Comparison of ENCODE assay signal across 8 cellular contexts in genomic region chr3:52533623-52534280, GRCh38. TPM values are rescaled to one million over a fixed set of nuclear protein-coding genes. Genes with fewer than 3 reads are reported as not detected.
DNase-seq lines count a peak whose midpoint lies in the region; ATAC-seq, FAIRE-seq and TF ChIP-seq lines count a peak whose summit lies in the region.

TSS of gene NT5DC2 (minus strand) at chr3:52533857. CDS start at chr3:52533737, 120 bp downstream.

- TF ChIP-seq CTCF in D721Med (IDR thresholded peaks at IDR 0.05; ENCODE audit: insufficient read depth, missing control alignments), result peak; percentile 21
- no peak for TF ChIP-seq CTCF in activated B cell treated with CpG ODN at 0.5 μM for 24 hours (IDR thresholded peaks at IDR 0.05)
- TF ChIP-seq CTCF in keratinocyte (optimal IDR thresholded peaks at IDR 0.05 in 1 of 3, IDR thresholded peaks at IDR 0.05 in 1 of 3, conservative IDR thresholded peaks at IDR 0.05 in 1 of 3; ENCODE audit: extremely low read depth in 1 of 3, insufficient read depth in 2 of 3, low read length in 3 of 3), result no peak

- ATAC-seq in GM21619 (IDR thresholded peaks at IDR 0.05; ENCODE audit: unreplicated experiment), result peak; percentile 28
- peak; percentile 49 for ATAC-seq in activated B cell treated with CpG ODN at 0.5 μM for 24 hours (ENCODE audit: low read depth)

- dilution Hi-C loops in keratinocyte (cut with MboI; ENCODE audit: extremely low pct_ligation_motif_present, low sequenced_read_pairs), result no loop called here

- no peaks in the 10 kb centered on the region for H3K9me3 ChIP-seq in keratinocyte (ENCODE audit: control insufficient read depth, low read depth, low read length)

- H3K36me3 Mint-ChIP-seq in activated B cell treated with CpG ODN at 0.5 μM for 24 hours (ENCODE audit: low read depth), result peaks cover 11% of the 10 kb centered on the region

- no peaks in the 10 kb centered on the region for H3K27me3 Mint-ChIP-seq in activated B cell treated with CpG ODN at 0.5 μM for 24 hours

- FAIRE-seq in D721Med (lab: Jason Lieb, UNC), result no peak
- FAIRE-seq in keratinocyte (lab: Jason Lieb, UNC), result no peak

- intact Hi-C loops in activated B cell treated with CpG ODN at 0.5 μM for 24 hours (cut with micrococcal nuclease), result loop anchor here (1.0 to 10.0 kb wide), 6 partner anchors 35 to 631 kb away; partner anchors contain the start of genes ACY1, ITIH1, NEK4 and POC1A

- H2AFZ ChIP-seq in keratinocyte (ENCODE audit: control insufficient read depth, low read length), result peak within 1 kb of the TSS; percentile 54

- peak within 1 kb of the TSS; percentile 65 for H3K9ac ChIP-seq in keratinocyte (ENCODE audit: control insufficient read depth, extremely low read depth, insufficient read depth, low read length)

- peaks cover 42% of the 10 kb centered on the region for H3K4me1 ChIP-seq in keratinocyte (ENCODE audit: control insufficient read depth, extremely low read depth, insufficient read depth, low read length)

- peaks cover 4% of the 10 kb centered on the region for H4K20me1 ChIP-seq in keratinocyte (ENCODE audit: control insufficient read depth, extremely low read depth, insufficient read depth, low read length)

- CTCF ChIA-PET in activated B cell treated with CpG ODN at 0.5 μM for 24 hours (lab: Charles Lee), result no interaction called here

- H3K79me2 ChIP-seq in keratinocyte (ENCODE audit: control insufficient read depth, insufficient read depth, low read length), result peaks cover 31% of the 10 kb centered on the region

- DNase-seq in D721Med (ENCODE audit: insufficient read length, low spot score) (peak; percentile 94), NCI-H1092 treated with DMSO at 0.1 percent for 48 hours (lab: John Stamatoyannopoulos, UW) (peak; percentile 45), activated B cell treated with CpG ODN at 0.5 μM for 24 hours (peak; percentile 70), cerebellar cortex (ENCODE audit: low spot score) (peak; percentile 47), keratinocyte (ENCODE audit: low read depth, low spot score) (no peak), HPDE6-E6E7 (ENCODE audit: extremely low spot score) (no peak)
- peak in 2 of 3 donors; percentile 32 to 64 for DNase-seq in stimulated activated CD4-positive, alpha-beta T cell treated with anti-CD3 and anti-CD28 coated beads, Interleukin-12 subunit alpha, Interleukin-12 subunit beta, amount 100 ng/mL, for 48 hours (ENCODE audit: low read depth in 2 of 3, low spot score in 1 of 3)

- peaks cover 36% of the 10 kb centered on the region for H3K4me1 Mint-ChIP-seq in activated B cell treated with CpG ODN at 0.5 μM for 24 hours

- peak within 1 kb of the TSS; percentile 58 to 65 (median 63) for H3K4me3 ChIP-seq in keratinocyte (ENCODE audit: control insufficient read depth in 2 of 3, extremely low read depth in 1 of 3, insufficient read depth in 2 of 3, low read depth in 1 of 3, low read length in 3 of 3)

- H3K27ac ChIP-seq in keratinocyte (ENCODE audit: control insufficient read depth, insufficient read depth, low read length), result no peak within 1 kb of the TSS

- H3K36me3 ChIP-seq in keratinocyte (ENCODE audit: control insufficient read depth in 2 of 2, extremely low read depth in 1 of 2, insufficient read depth in 2 of 2, low read length in 2 of 2), result peaks cover 0 to 7% of the 10 kb centered on the region in 2 experiments

- no peaks in the 10 kb centered on the region for H3K27me3 ChIP-seq in keratinocyte (ENCODE audit: control insufficient read depth, extremely low read depth, insufficient read depth, low read length)

- H3K4me2 ChIP-seq in keratinocyte (ENCODE audit: control insufficient read depth, extremely low read depth, insufficient read depth, low read depth, low read length), result peak within 1 kb of the TSS; percentile 81

- H3K27ac Mint-ChIP-seq in activated B cell treated with CpG ODN at 0.5 μM for 24 hours, result no peak within 1 kb of the TSS

- no peaks in the 10 kb centered on the region for H3K9me3 Mint-ChIP-seq in activated B cell treated with CpG ODN at 0.5 μM for 24 hours

- H3K9me1 ChIP-seq in keratinocyte (ENCODE audit: control insufficient read depth, extremely low read depth, insufficient read depth, low read length), result peaks cover 6% of the 10 kb centered on the region

- H3K4me3 Mint-ChIP-seq in activated B cell treated with CpG ODN at 0.5 μM for 24 hours, result peak within 1 kb of the TSS; percentile 79

- POLR2A ChIA-PET in activated B cell treated with CpG ODN at 0.5 μM for 24 hours (lab: Charles Lee), result no interaction called here

RNA-seq across cellular contexts. Expression of gene NT5DC2, which starts in this region (rescaled TPM):
- total RNA-seq in activated B cell treated with CpG ODN at 0.5 μM for 24 hours, result 9.5 and 9.9 TPM in 2 replicates
- polyA plus RNA-seq in keratinocyte, result 54.7 to 63.3 TPM (median 55.0 TPM) in 3 replicates
- polyA plus RNA-seq in keratinocyte (2011; ENCODE audit: low read depth), result 18.0 TPM
- polyA plus RNA-seq in keratinocyte (2011; cell fraction: cytosol; rRNA removed), result 36.7 and 49.5 TPM in 2 replicates
- 32.6 and 42.1 TPM in 2 replicates for polyA plus RNA-seq in keratinocyte (2011; cell fraction: nucleus; rRNA removed)
- polyA plus RNA-seq in keratinocyte (2012; ENCODE audit: low replicate concordance), result 26.3 and 80.4 TPM in 2 replicates
- 68.2 to 233 TPM (median 73.7 TPM) in 3 replicates for polyA minus RNA-seq in keratinocyte
- 75.6 TPM for polyA minus RNA-seq in keratinocyte (2011; cell fraction: cytosol; rRNA and poly(A)+ RNA removed)
- polyA minus RNA-seq in keratinocyte (2011; cell fraction: nucleus; rRNA and poly(A)+ RNA removed), result 13.7 and 21.6 TPM in 2 replicates

Comparison
In these comparisons a context has a peak if more than half of its experiments do, and no peak if none do; other contexts are left out.
1. DNase-seq: peak in D721Med (single experiment), NCI-H1092 treated with DMSO at 0.1 percent for 48 hours (single experiment), activated B cell treated with CpG ODN at 0.5 μM for 24 hours (single experiment), cerebellar cortex (single experiment) and stimulated activated CD4-positive, alpha-beta T cell treated with anti-CD3 and anti-CD28 coated beads, Interleukin-12 subunit alpha, Interleukin-12 subunit beta, amount 100 ng/mL, for 48 hours (2 of 3); none in keratinocyte (single experiment) and HPDE6-E6E7 (single experiment).